Comparison of ENCODE assay signal across 1 cellular context in the genomic region with DNA sequence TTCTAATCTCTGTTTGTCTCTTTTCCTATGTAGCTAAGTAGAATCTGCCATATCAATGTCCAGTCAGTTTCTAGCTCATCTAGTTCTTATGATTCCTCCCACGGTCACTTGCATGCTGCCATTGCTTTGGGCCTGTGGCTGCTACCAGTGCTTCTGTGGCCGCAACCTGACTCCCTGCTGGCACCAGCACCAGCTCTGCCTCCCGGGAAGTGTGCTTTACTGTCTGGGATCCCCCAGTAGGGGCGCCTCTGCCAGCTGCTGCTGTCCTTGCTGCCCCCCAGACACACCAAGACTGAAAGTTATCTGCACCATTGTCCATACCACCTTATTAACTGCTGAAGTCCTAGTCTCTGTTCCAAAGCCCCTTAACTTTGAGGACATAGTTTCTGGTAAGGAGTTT.
TF ChIP-seq lines count a peak whose summit lies in the region.

No MANE protein-coding gene starts in this region.

TF ChIP-seq in HepG2, 621 proteins besides CTCF, POLR2A, EP300 and RAD21:
- TF ChIP-seq JUND (CRISPR knock-in tag; IDR thresholded peaks at IDR 0.05) (no peak), ARNT2 (CRISPR knock-in tag; IDR thresholded peaks at IDR 0.05; ENCODE audit: low read depth) (no peak), CCAR2 (optimal IDR thresholded peaks at IDR 0.05; ENCODE audit: low read depth, low read length) (no peak), SOX6 (IDR thresholded peaks at IDR 0.05) (no peak), SOX6 (CRISPR knock-in tag; IDR thresholded peaks at IDR 0.05) (no peak), ZNF354B (CRISPR knock-in tag; IDR thresholded peaks at IDR 0.05) (no peak)
- TF ChIP-seq, protein P1, sequence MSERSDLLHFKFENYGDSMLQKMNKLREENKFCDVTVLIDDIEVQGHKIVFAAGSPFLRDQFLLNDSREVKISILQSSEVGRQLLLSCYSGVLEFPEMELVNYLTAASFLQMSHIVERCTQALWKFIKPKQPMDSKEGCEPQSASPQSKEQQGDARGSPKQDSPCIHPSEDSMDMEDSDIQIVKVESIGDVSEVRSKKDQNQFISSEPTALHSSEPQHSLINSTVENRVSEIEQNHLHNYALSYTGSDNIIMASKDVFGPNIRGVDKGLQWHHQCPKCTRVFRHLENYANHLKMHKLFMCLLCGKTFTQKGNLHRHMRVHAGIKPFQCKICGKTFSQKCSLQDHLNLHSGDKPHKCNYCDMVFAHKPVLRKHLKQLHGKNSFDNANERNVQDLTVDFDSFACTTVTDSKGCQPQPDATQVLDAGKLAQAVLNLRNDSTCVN (CRISPR knock-in tag; IDR thresholded peaks at IDR 0.05; ENCODE audit: borderline replicate concordance) = no peak
- TF ChIP-seq, protein P2, sequence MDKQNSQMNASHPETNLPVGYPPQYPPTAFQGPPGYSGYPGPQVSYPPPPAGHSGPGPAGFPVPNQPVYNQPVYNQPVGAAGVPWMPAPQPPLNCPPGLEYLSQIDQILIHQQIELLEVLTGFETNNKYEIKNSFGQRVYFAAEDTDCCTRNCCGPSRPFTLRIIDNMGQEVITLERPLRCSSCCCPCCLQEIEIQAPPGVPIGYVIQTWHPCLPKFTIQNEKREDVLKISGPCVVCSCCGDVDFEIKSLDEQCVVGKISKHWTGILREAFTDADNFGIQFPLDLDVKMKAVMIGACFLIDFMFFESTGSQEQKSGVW (CRISPR knock-in tag; IDR thresholded peaks at IDR 0.05; ENCODE audit: borderline replicate concordance) = no peak
- TF ChIP-seq, protein P3, sequence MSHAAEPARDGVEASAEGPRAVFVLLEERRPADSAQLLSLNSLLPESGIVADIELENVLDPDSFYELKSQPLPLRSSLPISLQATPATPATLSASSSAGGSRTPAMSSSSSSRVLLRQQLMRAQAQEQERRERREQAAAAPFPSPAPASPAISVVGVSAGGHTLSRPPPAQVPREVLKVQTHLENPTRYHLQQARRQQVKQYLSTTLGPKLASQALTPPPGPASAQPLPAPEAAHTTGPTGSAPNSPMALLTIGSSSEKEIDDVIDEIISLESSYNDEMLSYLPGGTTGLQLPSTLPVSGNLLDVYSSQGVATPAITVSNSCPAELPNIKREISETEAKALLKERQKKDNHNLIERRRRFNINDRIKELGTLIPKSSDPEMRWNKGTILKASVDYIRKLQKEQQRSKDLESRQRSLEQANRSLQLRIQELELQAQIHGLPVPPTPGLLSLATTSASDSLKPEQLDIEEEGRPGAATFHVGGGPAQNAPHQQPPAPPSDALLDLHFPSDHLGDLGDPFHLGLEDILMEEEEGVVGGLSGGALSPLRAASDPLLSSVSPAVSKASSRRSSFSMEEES (CRISPR knock-in tag; IDR thresholded peaks at IDR 0.05) = no peak
